In genomic region chr3:120435621-120436020, GRCh38 we compare ENCODE assay signal across 13 cellular contexts. TPM values are rescaled to one million over a fixed set of nuclear protein-coding genes. Genes with fewer than 3 reads are reported as not detected.
A peak's percentile ranks its signal among the peaks of the same experiment; 100 is the strongest.
DNase-seq lines count a peak whose midpoint lies in the region; ATAC-seq and TF ChIP-seq lines count a peak whose summit lies in the region.
"Had no signal": no experiment of that assay in that cellular context is flagged by ENCODE, and none has a peak within 500 bp of the region (broad histone marks: within the 10 kb centered on the region; RNA-seq: fewer than 3 reads in every experiment).

No MANE protein-coding gene starts in this region.

- DNase-seq in AG08396 (ENCODE audit: low spot score) = peak; percentile 23
- DNase-seq in IMR-90 = peak; percentile 73
- DNase-seq in cardiac fibroblast (ENCODE audit: low read depth in 2 of 2) = peak; percentile 71 to 82
- DNase-seq in lung microvascular endothelial cell (ENCODE audit: low read depth in 2 of 2) = peak; percentile 62 to 94
- DNase-seq in activated CD4-positive, alpha-beta memory T cell treated with anti-CD3 and anti-CD28 coated beads for 36 hours = no peak
- no peak for DNase-seq in NCI-H446 treated with DMSO at 0.1 percent for 48 hours (lab: John Stamatoyannopoulos, UW)
- no peak for DNase-seq in NAMALWA (ENCODE audit: low spot score)
- DNase-seq in effector memory CD4-positive, alpha-beta T cell = no peak
- DNase-seq: activated T-cell treated with anti-CD3 and anti-CD28 coated beads, Interleukin-2, amount 50 U/mL, for 24 hours; DMS79; effector memory CD8-positive, alpha-beta T cell; NCI-H2029; T-helper 2 cell had no signal

- peak overlapping the region; percentile 59; the same call in 1 of the 2 replicates for H4K91ac ChIP-seq in IMR-90 (ENCODE audit: insufficient read depth, low read depth, low read length)

- intact Hi-C loops in IMR-90 (cut with micrococcal nuclease) = no loop called here
- intact Hi-C loops in activated CD4-positive, alpha-beta memory T cell treated with anti-CD3 and anti-CD28 coated beads for 36 hours (cut with micrococcal nuclease) = no loop called here

- CTCF ChIA-PET in IMR-90 (lab: Yijun Ruan, JAX) = interaction anchor here (1.0 to 1.5 kb wide), 4 partner anchors 15 to 123 kb away, joined by 3 to 5 read pairs (median 3); no protein-coding TSS in a partner anchor
- CTCF ChIA-PET in activated CD4-positive, alpha-beta memory T cell treated with anti-CD3 and anti-CD28 coated beads for 36 hours (lab: Charles Lee) = no interaction called here

- no peak overlapping the region for H2AK9ac ChIP-seq in IMR-90 (replicated peaks; ENCODE audit: low read depth, low read length, poor library complexity)

- TF ChIP-seq RAD21 in IMR-90 (IDR thresholded peaks at IDR 0.05; ENCODE audit: low read length) = no peak

- H3K36me3 ChIP-seq in IMR-90 (ENCODE audit: control insufficient read depth, insufficient read depth, low read length) = peaks cover 44% of the 10 kb centered on the region
- no peaks in the 10 kb centered on the region for H3K36me3 ChIP-seq in effector memory CD4-positive, alpha-beta T cell (ENCODE audit: control insufficient read depth, insufficient read depth, low read length)

- peaks cover 94% of the 10 kb centered on the region for H4K20me1 ChIP-seq in IMR-90 (ENCODE audit: insufficient read depth, low read length)

- H2AFZ ChIP-seq in IMR-90 (replicated peaks; ENCODE audit: low read length, poor library complexity) = no peak overlapping the region

- ATAC-seq in IMR-90 (ENCODE audit: low read depth) = peak; percentile 33
- ATAC-seq: effector memory CD8-positive, alpha-beta T cell had no signal

- no TSS peak for BruUV-seq in IMR-90 (replicated peaks; lab: Mats Ljungman, UMichigan)

- peak overlapping the region; percentile 82 for H3K4me2 ChIP-seq in IMR-90 (ENCODE audit: low read depth, low read length)

- no peak for TF ChIP-seq POLR2A in IMR-90 (IDR thresholded peaks at IDR 0.05; ENCODE audit: low read depth, low read length)

- peaks cover 46% of the 10 kb centered on the region for H3K9me1 ChIP-seq in IMR-90 (ENCODE audit: insufficient read depth, low read length)

- POLR2A ChIA-PET in IMR-90 (lab: Charles Lee; ENCODE audit: unreplicated experiment) = no interaction called here
- POLR2A ChIA-PET in activated CD4-positive, alpha-beta memory T cell treated with anti-CD3 and anti-CD28 coated beads for 36 hours (lab: Charles Lee) = no interaction called here

- H3K9me3 ChIP-seq in IMR-90 (ENCODE audit: control insufficient read depth, insufficient read depth, low read length) = no peaks in the 10 kb centered on the region
- no peaks in the 10 kb centered on the region for H3K9me3 ChIP-seq in effector memory CD4-positive, alpha-beta T cell (ENCODE audit: control insufficient read depth, low read length)

- H3K14ac ChIP-seq in IMR-90 (replicated peaks; ENCODE audit: low read depth, low read length) = no peak overlapping the region; the same call in 1 of the 2 replicates

- H2BK120ac ChIP-seq in IMR-90 (ENCODE audit: low read depth, low read length) = 0 out of 2 replicates have a peak overlapping the region, but pooled peaks have one; percentile 52

- H3K9ac ChIP-seq in IMR-90 (ENCODE audit: low read depth, low read length) = no peak overlapping the region

- TF ChIP-seq CTCF in IMR-90 (conservative IDR thresholded peaks at IDR 0.05; ENCODE audit: low read depth, low read length) (no peak), cardiac fibroblast (IDR thresholded peaks at IDR 0.05; ENCODE audit: low read depth, low read length) (no peak)

- no peaks in the 10 kb centered on the region for H3K9me3 Mint-ChIP-seq in activated CD4-positive, alpha-beta memory T cell treated with anti-CD3 and anti-CD28 coated beads for 36 hours
- H3K9me3 Mint-ChIP-seq: activated T-cell treated with anti-CD3 and anti-CD28 coated beads, Interleukin-2, amount 50 U/mL, for 24 hours; effector memory CD8-positive, alpha-beta T cell had no signal

- H3K4ac ChIP-seq in IMR-90 (ENCODE audit: low read depth, low read length) = peak overlapping the region; percentile 82; the same call in 1 of the 2 replicates

- H3K4me3 ChIP-seq in IMR-90 (ENCODE audit: insufficient read depth, low read depth, low read length) (no peak overlapping the region), cardiac fibroblast (replicated peaks in 1 of 2; ENCODE audit: low read depth in 2 of 2, low read length in 2 of 2) (no peak overlapping the region)
- H3K4me3 ChIP-seq in effector memory CD4-positive, alpha-beta T cell (ENCODE audit: insufficient read depth, low read depth, low read length, poor library complexity, severe bottlenecking) = no peak overlapping the region

- H3K4me1 Mint-ChIP-seq in activated CD4-positive, alpha-beta memory T cell treated with anti-CD3 and anti-CD28 coated beads for 36 hours (ENCODE audit: low read depth) = no peaks in the 10 kb centered on the region

- no peak overlapping the region for H4K8ac ChIP-seq in IMR-90 (ENCODE audit: low read depth in 2 of 2, low read length in 2 of 2)

- peak overlapping the region; percentile 61 for H3K27ac ChIP-seq in IMR-90 (ENCODE audit: insufficient read depth, low read length)
- no peak overlapping the region for H3K27ac ChIP-seq in effector memory CD4-positive, alpha-beta T cell (ENCODE audit: insufficient read depth, low read length, poor library complexity, severe bottlenecking)

- peak overlapping the region; percentile 84 for H2BK5ac ChIP-seq in IMR-90 (ENCODE audit: low read depth, low read length, poor library complexity, severe bottlenecking)

- no peak overlapping the region; the same call in 1 of the 2 replicates for H3K56ac ChIP-seq in IMR-90 (ENCODE audit: extremely low read depth, insufficient read depth, low read length)

- no CpG with 5 or more reads among the region's 4 CpGs for WGBS in IMR-90 (ENCODE audit: extremely low coverage in 2 of 2, insufficient read length in 1 of 2), 2 experiments

- dilution Hi-C loops in IMR-90 (cut with HindIII; ENCODE audit: low sequenced_read_pairs, unreplicated experiment) = no loop called here

- no peak overlapping the region for H2BK20ac ChIP-seq in IMR-90 (ENCODE audit: low read depth, low read length)

- peak overlapping the region; percentile 66; the same call in 1 of the 2 replicates for H3K18ac ChIP-seq in IMR-90 (ENCODE audit: low read depth, low read length)

- H3K4me1 ChIP-seq in IMR-90 (ENCODE audit: control insufficient read depth, insufficient read depth, low read length) = peaks cover 50% of the 10 kb centered on the region
- no peaks in the 10 kb centered on the region for H3K4me1 ChIP-seq in effector memory CD4-positive, alpha-beta T cell (ENCODE audit: control insufficient read depth, insufficient read depth, low read length, poor library complexity, severe bottlenecking)

- H4K5ac ChIP-seq in IMR-90 (ENCODE audit: low read depth, low read length) = no peak overlapping the region

- no peaks in the 10 kb centered on the region for H3K27me3 ChIP-seq in IMR-90 (ENCODE audit: control insufficient read depth, insufficient read depth, low read length)
- no peaks in the 10 kb centered on the region for H3K27me3 ChIP-seq in effector memory CD4-positive, alpha-beta T cell (replicated peaks; ENCODE audit: control insufficient read depth, insufficient read depth, low read length, poor library complexity, severe bottlenecking)

- H3K79me1 ChIP-seq in IMR-90 (ENCODE audit: low read depth in 1 of 2, low read length in 2 of 2) = peaks cover 16 to 84% of the 10 kb centered on the region in 2 experiments

- no peaks in the 10 kb centered on the region for H3K36me3 Mint-ChIP-seq in activated CD4-positive, alpha-beta memory T cell treated with anti-CD3 and anti-CD28 coated beads for 36 hours

- no peak overlapping the region for H2BK15ac ChIP-seq in IMR-90 (ENCODE audit: low read depth, low read length)

- in situ Hi-C loops in IMR-90 (cut with MboI; ENCODE audit: low sequenced_read_pairs) = loop anchor here (25.0 kb wide), 2 partner anchors 352 to 1052 kb away; no protein-coding TSS in a partner anchor

- H3K4me3 Mint-ChIP-seq in activated CD4-positive, alpha-beta memory T cell treated with anti-CD3 and anti-CD28 coated beads for 36 hours = no peak overlapping the region
- H3K4me3 Mint-ChIP-seq: activated T-cell treated with anti-CD3 and anti-CD28 coated beads, Interleukin-2, amount 50 U/mL, for 24 hours; effector memory CD8-positive, alpha-beta T cell had no signal

- 0 out of 2 replicates have a peak overlapping the region, but pooled peaks have one; percentile 21 for H3K23ac ChIP-seq in IMR-90 (ENCODE audit: low read depth, low read length)

- peaks cover 10% of the 10 kb centered on the region for H3K27me3 Mint-ChIP-seq in activated CD4-positive, alpha-beta memory T cell treated with anti-CD3 and anti-CD28 coated beads for 36 hours

- H2AK5ac ChIP-seq in IMR-90 (ENCODE audit: low read depth, low read length) = no peak overlapping the region

- no peak overlapping the region for H3K27ac Mint-ChIP-seq in activated CD4-positive, alpha-beta memory T cell treated with anti-CD3 and anti-CD28 coated beads for 36 hours
- H3K27ac Mint-ChIP-seq: activated T-cell treated with anti-CD3 and anti-CD28 coated beads, Interleukin-2, amount 50 U/mL, for 24 hours; effector memory CD8-positive, alpha-beta T cell had no signal

TF ChIP-seq in IMR-90, 13 proteins besides CTCF, POLR2A, EP300 and RAD21 (continues in another document):
- no peak for TF ChIP-seq SMC3 (IDR thresholded peaks at IDR 0.05; ENCODE audit: low read depth, low read length)
- TF ChIP-seq FOS (IDR thresholded peaks at IDR 0.05; ENCODE audit: low read depth, low read length) = no peak
- TF ChIP-seq BHLHE40 (IDR thresholded peaks at IDR 0.05; ENCODE audit: low read depth, low read length) = no peak
- TF ChIP-seq CHD1 (IDR thresholded peaks at IDR 0.05; ENCODE audit: low read depth, low read length) = no peak
- TF ChIP-seq NFE2L2 (IDR thresholded peaks at IDR 0.05; ENCODE audit: low read depth, low read length) = no peak
- no peak for TF ChIP-seq ELK1 (IDR thresholded peaks at IDR 0.05; ENCODE audit: borderline replicate concordance, low read depth, low read length)
- no peak for TF ChIP-seq RCOR1 (IDR thresholded peaks at IDR 0.05; ENCODE audit: insufficient replicate concordance, low read length)

RNA-seq across cellular contexts. Expression of gene FSTL1, which starts 15.2 kb away (rescaled TPM):
- total RNA-seq in IMR-90 (2012; rRNA removed) = 1,097 and 1,642 TPM in 2 replicates
- polyA plus RNA-seq in IMR-90 (2012; rRNA removed) = 864 and 916 TPM in 2 replicates
- polyA plus RNA-seq in IMR-90 (2012; cell fraction: cytosol; rRNA removed) = 367 and 446 TPM in 2 replicates
- polyA plus RNA-seq in IMR-90 (2012; cell fraction: nucleus; rRNA removed; ENCODE audit: low replicate concordance) = 302 and 555 TPM in 2 replicates
- 38.3 and 88.0 TPM in 2 replicates for total RNA-seq in lung microvascular endothelial cell
- under 1 TPM; 0.12 to 0.40 TPM for total RNA-seq in activated CD4-positive, alpha-beta memory T cell treated with anti-CD3 and anti-CD28 coated beads for 36 hours

Comparison
In these comparisons a context has a peak if more than half of its experiments do, and no peak if none do; other contexts are left out.
1. DNase-seq: peak in AG08396 (single experiment), IMR-90 (single experiment), cardiac fibroblast (2 of 2) and lung microvascular endothelial cell (2 of 2); none in activated CD4-positive, alpha-beta memory T cell treated with anti-CD3 and anti-CD28 coated beads for 36 hours (single experiment), NCI-H446 treated with DMSO at 0.1 percent for 48 hours (single experiment), NAMALWA (single experiment) and effector memory CD4-positive, alpha-beta T cell (0 of 3).
2. RNA of gene FSTL1, which starts 15.2 kb away (total RNA-seq): 1,097 to 1,642 TPM in IMR-90; 38.3 to 88.0 TPM in lung microvascular endothelial cell and 0.12 to 0.40 TPM in activated CD4-positive, alpha-beta memory T cell treated with anti-CD3 and anti-CD28 coated beads for 36 hours; every median in the first group is over 10 times any median in the second.